1 cellular context compared by ENCODE assay signal in genomic region chr12:89566615-89567014, GRCh38.
TF ChIP-seq lines count a peak whose summit lies in the region.

No MANE protein-coding gene starts in this region.

TF ChIP-seq in K562, 482 proteins besides CTCF, POLR2A, EP300 and RAD21 (continued from another document):
- TF ChIP-seq THRA (IDR thresholded peaks at IDR 0.05) = no peak
- TF ChIP-seq ZNF184 (CRISPR knock-in tag; IDR thresholded peaks at IDR 0.05) = no peak
- no peak for TF ChIP-seq MLLT1 (IDR thresholded peaks at IDR 0.05)
- no peak for TF ChIP-seq POU5F1 (IDR thresholded peaks at IDR 0.05; ENCODE audit: borderline replicate concordance, low read depth, low read length, partially characterized antibody)
- peak; percentile 62 for TF ChIP-seq JUND (IDR thresholded peaks at IDR 0.05; ENCODE audit: borderline replicate concordance, low read depth, low read length)
- TF ChIP-seq JUND (tag; IDR thresholded peaks at IDR 0.05; ENCODE audit: borderline replicate concordance, low read depth, low read length) = peak; percentile 37; the same call in 1 of the 3 replicates
- TF ChIP-seq HLTF (IDR thresholded peaks at IDR 0.05) = no peak
- TF ChIP-seq BMI1 (IDR thresholded peaks at IDR 0.05; ENCODE audit: low read length) = no peak
- peak; percentile 75 for TF ChIP-seq ARID1B (IDR thresholded peaks at IDR 0.05)
- no peak for TF ChIP-seq MTF1 (CRISPR knock-in tag; IDR thresholded peaks at IDR 0.05; ENCODE audit: borderline replicate concordance)
- TF ChIP-seq ZNF780A (CRISPR knock-in tag; IDR thresholded peaks at IDR 0.05) = no peak
- no peak for TF ChIP-seq HINFP (tag; conservative IDR thresholded peaks at IDR 0.05; ENCODE audit: low read depth)
- TF ChIP-seq FOSL1 (tag; conservative IDR thresholded peaks at IDR 0.05) = peak; percentile 51; the same call in 1 of the 2 replicates
- TF ChIP-seq CREM (IDR thresholded peaks at IDR 0.05; ENCODE audit: low read depth) = 0 out of 2 replicates have a peak, but pooled peaks have one; percentile 18
- TF ChIP-seq TEAD1 (CRISPR knock-in tag; IDR thresholded peaks at IDR 0.05) = peak in 1 of 2 experiments; percentile 38; a peak in 1 of 4 replicates
- no peak for TF ChIP-seq E2F3 (CRISPR knock-in tag; IDR thresholded peaks at IDR 0.05)
- TF ChIP-seq POLR3G (IDR thresholded peaks at IDR 0.05; ENCODE audit: extremely low read depth, insufficient read length, insufficient replicate concordance) = no peak
- TF ChIP-seq ZBTB5 (IDR thresholded peaks at IDR 0.05) = no peak
- TF ChIP-seq NFE2 (IDR thresholded peaks at IDR 0.05; ENCODE audit: low read depth) = peak; percentile 61
- TF ChIP-seq RREB1 (CRISPR knock-in tag; IDR thresholded peaks at IDR 0.05) = no peak
- no peak for TF ChIP-seq ZBTB9 (CRISPR knock-in tag; IDR thresholded peaks at IDR 0.05)
- no peak for TF ChIP-seq CEBPZ (IDR thresholded peaks at IDR 0.05; ENCODE audit: borderline replicate concordance, low read depth, low read length)
- TF ChIP-seq SOX6 (IDR thresholded peaks at IDR 0.05) = peak; percentile 89
- no peak for TF ChIP-seq KLF6 (CRISPR knock-in tag; IDR thresholded peaks at IDR 0.05; ENCODE audit: borderline replicate concordance)
- peak in 1 of 2 experiments; percentile 81; a peak in 2 of 4 replicates for TF ChIP-seq SRF (CRISPR knock-in tag; IDR thresholded peaks at IDR 0.05)
- no peak for TF ChIP-seq CBFB (CRISPR knock-in tag; IDR thresholded peaks at IDR 0.05)
- TF ChIP-seq DPF2 (IDR thresholded peaks at IDR 0.05) = peak; percentile 71
- peak; percentile 80 for TF ChIP-seq SMARCA4 (IDR thresholded peaks at IDR 0.05)
- TF ChIP-seq NCOA4 (IDR thresholded peaks at IDR 0.05; ENCODE audit: partially characterized antibody) = no peak
